11 cellular contexts compared by ENCODE assay signal in genomic region chr11:44661311-44661717, GRCh38.
"Had no signal": no experiment of that assay in that cellular context is flagged by ENCODE, and none has a peak within 500 bp of the region (broad histone marks: within the 10 kb centered on the region; RNA-seq: fewer than 3 reads in every experiment).

No MANE protein-coding gene starts in this region.

- H3K27ac Mint-ChIP-seq: activated CD8-positive, alpha-beta memory T cell treated with anti-CD3 and anti-CD28 coated beads, Interleukin-2, amount 10 ng/mL, durations not matched to agents 7 days and 5 days; activated T-cell treated with anti-CD3 and anti-CD28 coated beads, Interleukin-2, amount 50 U/mL, for 24 hours; stimulated activated naive CD8-positive, alpha-beta T cell treated with anti-CD3 and anti-CD28 coated beads, Interleukin-15, Interleukin-2, amounts not matched to agents 100 ng/mL and 50 ng/mL, for 24 hours; type B pancreatic cell had no signal

- H3K4me3 Mint-ChIP-seq: activated CD8-positive, alpha-beta memory T cell treated with anti-CD3 and anti-CD28 coated beads, Interleukin-2, amount 10 ng/mL, durations not matched to agents 7 days and 5 days; activated T-cell treated with anti-CD3 and anti-CD28 coated beads, Interleukin-2, amount 50 U/mL, for 24 hours; stimulated activated naive CD8-positive, alpha-beta T cell treated with anti-CD3 and anti-CD28 coated beads, Interleukin-15, Interleukin-2, amounts not matched to agents 100 ng/mL and 50 ng/mL, for 24 hours; type B pancreatic cell had no signal

- H3K9me3 Mint-ChIP-seq: activated T-cell treated with anti-CD3 and anti-CD28 coated beads, Interleukin-2, amount 50 U/mL, for 24 hours had no signal

- H3K36me3 Mint-ChIP-seq: activated CD8-positive, alpha-beta memory T cell treated with anti-CD3 and anti-CD28 coated beads, Interleukin-2, amount 10 ng/mL, durations not matched to agents 7 days and 5 days; type B pancreatic cell had no signal

- DNase-seq: activated CD8-positive, alpha-beta memory T cell treated with anti-CD3 and anti-CD28 coated beads, Interleukin-2, amount 10 ng/mL, durations not matched to agents 7 days and 5 days; activated effector memory CD4-positive, alpha-beta T cell treated with Interleukin-2 at 50 U/mL for 16 hours; activated naive CD4-positive, alpha-beta T cell treated with anti-CD3 and anti-CD28 coated beads, Interleukin-2, amount 50 U/mL, for 16 hours; activated T-cell treated with anti-CD3 and anti-CD28 coated beads, Interleukin-2, amount 50 U/mL, for 24 hours; foreskin keratinocyte; glutamatergic neuron; stimulated activated CD4-positive, alpha-beta T cell treated with anti-CD3 and anti-CD28 coated beads, Interleukin-4, amount 100 ng/mL, for 24 hours; stimulated activated CD8-positive, alpha-beta memory T cell treated with anti-CD3 and anti-CD28 coated beads, Interleukin-4, amount 100 ng/mL, for 48 hours had no signal

- H3K27me3 Mint-ChIP-seq: activated T-cell treated with anti-CD3 and anti-CD28 coated beads, Interleukin-2, amount 50 U/mL, for 24 hours had no signal

- ATAC-seq: activated CD4-positive, CD25-positive, alpha-beta regulatory T cell treated with anti-CD3 and anti-CD28 coated beads, Interleukin-2, amount 50 U/mL, for 24 hours; activated CD8-positive, alpha-beta memory T cell treated with anti-CD3 and anti-CD28 coated beads, Interleukin-2, amount 10 ng/mL, durations not matched to agents 7 days and 5 days; foreskin keratinocyte had no signal
